Comparison of ENCODE assay signal across 17 cellular contexts in genomic region chr4:134337584-134337983, GRCh38.
"Had no signal": no experiment of that assay in that cellular context is flagged by ENCODE, and none has a peak within 500 bp of the region (broad histone marks: within the 10 kb centered on the region; RNA-seq: fewer than 3 reads in every experiment).

No MANE protein-coding gene starts in this region.

- H3K27me3 ChIP-seq: body of pancreas, gastroesophageal sphincter, heart left ventricle, neutrophil, thyroid gland had no signal

- DNase-seq: activated CD4-positive, alpha-beta T cell treated with anti-CD3 and anti-CD28 coated beads, Interleukin-2, amount 50 U/mL, for 4 hours; activated effector memory CD4-positive, alpha-beta T cell treated with anti-CD3 and anti-CD28 coated beads, Interleukin-2, amount 50 U/mL, for 16 hours; activated naive CD4-positive, alpha-beta T cell treated with anti-CD3 and anti-CD28 coated beads, Interleukin-2, amount 50 U/mL, for 16 hours; activated T-cell treated with anti-CD3 and anti-CD28 coated beads, Interleukin-2, amount 50 U/mL, for 72 hours; body of pancreas; caudate nucleus; heart left ventricle; left cardiac atrium; mesenchymal stem cell; naive thymus-derived CD4-positive, alpha-beta T cell; stimulated activated CD4-positive, alpha-beta T cell treated with anti-CD3 and anti-CD28 coated beads, Interleukin-1b, Interleukin-23, amount 100 ng/mL, for 48 hours; stimulated activated naive CD4-positive, alpha-beta T cell treated with Interleukin-2 at 50 U/mL for 16 hours; SW 1271; T-helper 2 cell; thyroid gland had no signal

- H3K36me3 ChIP-seq: gastroesophageal sphincter, heart left ventricle, neutrophil, thyroid gland had no signal

- H3K9me3 ChIP-seq: body of pancreas, gastroesophageal sphincter, heart left ventricle, neutrophil, thyroid gland had no signal

- H3K27me3 Mint-ChIP-seq: naive thymus-derived CD4-positive, alpha-beta T cell had no signal

- H3K4me1 Mint-ChIP-seq: naive thymus-derived CD4-positive, alpha-beta T cell had no signal

- H3K4me3 ChIP-seq: body of pancreas, gastroesophageal sphincter, heart left ventricle, thyroid gland had no signal

- H3K36me3 Mint-ChIP-seq: naive thymus-derived CD4-positive, alpha-beta T cell had no signal

- ATAC-seq: activated T-cell treated with anti-CD3 and anti-CD28 coated beads, Interleukin-2, amount 50 U/mL, for 72 hours; body of pancreas; gastroesophageal sphincter; heart left ventricle; left cardiac atrium; naive thymus-derived CD4-positive, alpha-beta T cell had no signal

- H3K27ac Mint-ChIP-seq: activated T-cell treated with anti-CD3 and anti-CD28 coated beads, Interleukin-2, amount 50 U/mL, for 72 hours; naive thymus-derived CD4-positive, alpha-beta T cell had no signal

- H3K4me3 Mint-ChIP-seq: activated T-cell treated with anti-CD3 and anti-CD28 coated beads, Interleukin-2, amount 50 U/mL, for 72 hours; naive thymus-derived CD4-positive, alpha-beta T cell had no signal

- H3K27ac ChIP-seq: body of pancreas, gastroesophageal sphincter, heart left ventricle, neutrophil, thyroid gland had no signal

- H3K4me1 ChIP-seq: body of pancreas, gastroesophageal sphincter, heart left ventricle, thyroid gland had no signal
